Comparison of ENCODE assay signal across 1 cellular context in genomic region chr17:59829217-59830006, GRCh38.
A peak's percentile ranks its signal among the peaks of the same experiment; 100 is the strongest.
TF ChIP-seq lines count a peak whose summit lies in the region.

No MANE protein-coding gene starts in this region.

TF ChIP-seq in K562, 482 proteins besides CTCF, POLR2A, EP300 and RAD21 (continued from another document):
- no peak for TF ChIP-seq RNF219 (CRISPR knock-in tag; IDR thresholded peaks at IDR 0.05)
- TF ChIP-seq CBX1 (IDR thresholded peaks at IDR 0.05; ENCODE audit: low read depth), result no peak
- TF ChIP-seq PTBP1 (IDR thresholded peaks at IDR 0.05; ENCODE audit: low read depth, low read length), result no peak
- no peak for TF ChIP-seq THAP12 (CRISPR knock-in tag; IDR thresholded peaks at IDR 0.05)
- TF ChIP-seq KAT8 (IDR thresholded peaks at IDR 0.05; ENCODE audit: low read depth), result no peak
- TF ChIP-seq NR1H2 (CRISPR knock-in tag; IDR thresholded peaks at IDR 0.05), result no peak
- no peak for TF ChIP-seq ZFP36 (IDR thresholded peaks at IDR 0.05; ENCODE audit: low read depth, low read length, partially characterized antibody)
- TF ChIP-seq FIP1L1 (IDR thresholded peaks at IDR 0.05; ENCODE audit: low read depth, low read length, poor library complexity, severe bottlenecking), result no peak
- peak; percentile 76 for TF ChIP-seq EP400 (IDR thresholded peaks at IDR 0.05)
- peak; percentile 39; the same call in 1 of the 2 replicates for TF ChIP-seq CREM (IDR thresholded peaks at IDR 0.05; ENCODE audit: low read depth)
- TF ChIP-seq SRSF7 (optimal IDR thresholded peaks at IDR 0.05; ENCODE audit: low read depth, low read length), result no peak
- TF ChIP-seq RUNX1 (IDR thresholded peaks at IDR 0.05; ENCODE audit: low read depth), result no peak
- no peak for TF ChIP-seq NR2C2 (CRISPR knock-in tag; IDR thresholded peaks at IDR 0.05)
- TF ChIP-seq NR2C2 (tag; IDR thresholded peaks at IDR 0.05), result peak; percentile 86
- TF ChIP-seq ZBTB5 (IDR thresholded peaks at IDR 0.05), result no peak
- no peak for TF ChIP-seq NR3C1 (CRISPR knock-in tag; IDR thresholded peaks at IDR 0.05)
- TF ChIP-seq RBM34 (IDR thresholded peaks at IDR 0.05; ENCODE audit: borderline replicate concordance, insufficient read depth, low read length), result no peak
- no peak for TF ChIP-seq E2F8 (IDR thresholded peaks at IDR 0.05; ENCODE audit: low read depth, partially characterized antibody)
- TF ChIP-seq ATF6 (CRISPR knock-in tag; IDR thresholded peaks at IDR 0.05), result no peak
- TF ChIP-seq ATF7 (IDR thresholded peaks at IDR 0.05), result peak; percentile 77
- TF ChIP-seq TAF9B (IDR thresholded peaks at IDR 0.05; ENCODE audit: partially characterized antibody), result peak; percentile 63
